In genomic region chr17:29847118-29847517, GRCh38 we compare ENCODE assay signal across 25 cellular contexts.
"Had no signal": no experiment of that assay in that cellular context is flagged by ENCODE, and none has a peak within 500 bp of the region (broad histone marks: within the 10 kb centered on the region; RNA-seq: fewer than 3 reads in every experiment).

No MANE protein-coding gene starts in this region.

- H3K27ac Mint-ChIP-seq: activated B cell treated with CpG ODN at 0.5 μM for 24 hours; activated CD4-positive, alpha-beta T cell treated with anti-CD3 and anti-CD28 coated beads, Interleukin-2, amount 10 ng/mL, durations not matched to agents 24 days and 14 days; activated CD8-positive, alpha-beta memory T cell treated with anti-CD3 and anti-CD28 coated beads, Interleukin-2, amount 10 ng/mL, durations not matched to agents 7 days and 5 days; activated naive CD4-positive, alpha-beta T cell treated with anti-CD3 and anti-CD28 coated beads, Interleukin-2, amount 50 U/mL, for 72 hours; activated naive CD8-positive, alpha-beta T cell treated with anti-CD3 and anti-CD28 coated beads, Interleukin-2, amount 50 U/mL, for 24 hours; activated T-cell treated with anti-CD3 and anti-CD28 coated beads, Interleukin-2, amount 50 U/mL, for 24 hours; activated T-helper 1 cell treated with anti-CD3 and anti-CD28 coated beads, Interleukin-12 subunit alpha, Interleukin-12 subunit beta, Interleukin-2, Interleukin-4 antibody, amounts not matched to agents 30 ng/mL and 10 ng/mL and 1 ng/mL, durations not matched to agents 14 hours and 24 hours and 36 hours; T-helper 17 cell had no signal

- H3K4me3 Mint-ChIP-seq: activated B cell treated with CpG ODN at 0.5 μM for 24 hours; activated CD4-positive, alpha-beta T cell treated with anti-CD3 and anti-CD28 coated beads, Interleukin-2, amount 10 ng/mL, durations not matched to agents 24 days and 14 days; activated CD8-positive, alpha-beta memory T cell treated with anti-CD3 and anti-CD28 coated beads, Interleukin-2, amount 10 ng/mL, durations not matched to agents 7 days and 5 days; activated naive CD8-positive, alpha-beta T cell treated with anti-CD3 and anti-CD28 coated beads, Interleukin-2, amount 50 U/mL, for 24 hours; activated T-cell treated with anti-CD3 and anti-CD28 coated beads, Interleukin-2, amount 50 U/mL, for 24 hours; activated T-helper 1 cell treated with anti-CD3 and anti-CD28 coated beads, Interleukin-12 subunit alpha, Interleukin-12 subunit beta, Interleukin-2, Interleukin-4 antibody, amounts not matched to agents 30 ng/mL and 10 ng/mL and 1 ng/mL, durations not matched to agents 14 hours and 24 hours and 36 hours; T-helper 17 cell had no signal

- H3K4me1 Mint-ChIP-seq: activated CD8-positive, alpha-beta memory T cell treated with anti-CD3 and anti-CD28 coated beads, Interleukin-2, amount 10 ng/mL, durations not matched to agents 7 days and 5 days had no signal

- H3K36me3 ChIP-seq: ascending aorta had no signal

- H3K9me3 ChIP-seq: ascending aorta, body of pancreas had no signal

- H3K9me3 Mint-ChIP-seq: activated B cell treated with CpG ODN at 0.5 μM for 24 hours; activated CD4-positive, alpha-beta T cell treated with anti-CD3 and anti-CD28 coated beads, Interleukin-2, amount 10 ng/mL, durations not matched to agents 24 days and 14 days; activated naive CD4-positive, alpha-beta T cell treated with anti-CD3 and anti-CD28 coated beads, Interleukin-2, amount 50 U/mL, for 72 hours; activated naive CD8-positive, alpha-beta T cell treated with anti-CD3 and anti-CD28 coated beads, Interleukin-2, amount 50 U/mL, for 24 hours; activated T-cell treated with anti-CD3 and anti-CD28 coated beads, Interleukin-2, amount 50 U/mL, for 24 hours; activated T-helper 1 cell treated with anti-CD3 and anti-CD28 coated beads, Interleukin-12 subunit alpha, Interleukin-12 subunit beta, Interleukin-2, Interleukin-4 antibody, amounts not matched to agents 30 ng/mL and 10 ng/mL and 1 ng/mL, durations not matched to agents 14 hours and 24 hours and 36 hours had no signal

- H3K27me3 Mint-ChIP-seq: activated B cell treated with CpG ODN at 0.5 μM for 24 hours; activated CD4-positive, alpha-beta T cell treated with anti-CD3 and anti-CD28 coated beads, Interleukin-2, amount 10 ng/mL, durations not matched to agents 24 days and 14 days; activated CD8-positive, alpha-beta memory T cell treated with anti-CD3 and anti-CD28 coated beads, Interleukin-2, amount 10 ng/mL, durations not matched to agents 7 days and 5 days; activated naive CD8-positive, alpha-beta T cell treated with anti-CD3 and anti-CD28 coated beads, Interleukin-2, amount 50 U/mL, for 24 hours; activated T-cell treated with anti-CD3 and anti-CD28 coated beads, Interleukin-2, amount 50 U/mL, for 24 hours; T-helper 17 cell had no signal

- ATAC-seq: activated CD8-positive, alpha-beta memory T cell treated with anti-CD3 and anti-CD28 coated beads, Interleukin-2, amount 10 ng/mL, durations not matched to agents 7 days and 5 days; activated naive CD4-positive, alpha-beta T cell treated with anti-CD3 and anti-CD28 coated beads, Interleukin-2, amount 50 U/mL, for 72 hours; activated naive CD8-positive, alpha-beta T cell treated with anti-CD3 and anti-CD28 coated beads, Interleukin-2, amount 50 U/mL, for 24 hours; body of pancreas; PC-3; T-helper 17 cell had no signal

- H3K36me3 Mint-ChIP-seq: activated naive CD4-positive, alpha-beta T cell treated with anti-CD3 and anti-CD28 coated beads, Interleukin-2, amount 50 U/mL, for 72 hours had no signal

- H3K27me3 ChIP-seq: ascending aorta, body of pancreas had no signal

- H3K4me1 ChIP-seq: ascending aorta had no signal

- H3K27ac ChIP-seq: ascending aorta, body of pancreas had no signal

- H3K4me3 ChIP-seq: ascending aorta, body of pancreas had no signal

- DNase-seq: activated B cell treated with CpG ODN at 0.5 μM for 24 hours; activated CD4-positive, alpha-beta T cell treated with anti-CD3 and anti-CD28 coated beads for 1 hour; activated CD4-positive, alpha-beta T cell treated with anti-CD3 and anti-CD28 coated beads, Interleukin-2, amount 10 ng/mL, durations not matched to agents 24 days and 14 days; activated CD4-positive, alpha-beta T cell treated with anti-CD3 and anti-CD28 coated beads, Interleukin-2, amount 50 U/mL, for 48 hours; activated CD8-positive, alpha-beta memory T cell treated with anti-CD3 and anti-CD28 coated beads, Interleukin-2, amount 10 ng/mL, durations not matched to agents 7 days and 5 days; activated effector memory CD4-positive, alpha-beta T cell treated with Interleukin-2 at 50 U/mL for 16 hours; activated naive CD4-positive, alpha-beta T cell treated with Interleukin-2 at 50 U/mL for 16 hours; activated naive CD8-positive, alpha-beta T cell treated with anti-CD3 and anti-CD28 coated beads, Interleukin-2, amount 50 U/mL, for 24 hours; activated T-cell treated with anti-CD3 and anti-CD28 coated beads, Interleukin-2, amount 50 U/mL, for 24 hours; amniotic stem cell; body of pancreas; KBM-7; NCI-H1048; NCI-H146; NCI-H187 treated with DMSO at 0.1 percent for 48 hours; NCI-H2081 treated with DMSO at 0.1 percent for 48 hours; NCI-H446; NCI-H524; PC-3; SIG-M5; T-helper 17 cell; T-helper 9 cell had no signal
